In the genomic region with DNA sequence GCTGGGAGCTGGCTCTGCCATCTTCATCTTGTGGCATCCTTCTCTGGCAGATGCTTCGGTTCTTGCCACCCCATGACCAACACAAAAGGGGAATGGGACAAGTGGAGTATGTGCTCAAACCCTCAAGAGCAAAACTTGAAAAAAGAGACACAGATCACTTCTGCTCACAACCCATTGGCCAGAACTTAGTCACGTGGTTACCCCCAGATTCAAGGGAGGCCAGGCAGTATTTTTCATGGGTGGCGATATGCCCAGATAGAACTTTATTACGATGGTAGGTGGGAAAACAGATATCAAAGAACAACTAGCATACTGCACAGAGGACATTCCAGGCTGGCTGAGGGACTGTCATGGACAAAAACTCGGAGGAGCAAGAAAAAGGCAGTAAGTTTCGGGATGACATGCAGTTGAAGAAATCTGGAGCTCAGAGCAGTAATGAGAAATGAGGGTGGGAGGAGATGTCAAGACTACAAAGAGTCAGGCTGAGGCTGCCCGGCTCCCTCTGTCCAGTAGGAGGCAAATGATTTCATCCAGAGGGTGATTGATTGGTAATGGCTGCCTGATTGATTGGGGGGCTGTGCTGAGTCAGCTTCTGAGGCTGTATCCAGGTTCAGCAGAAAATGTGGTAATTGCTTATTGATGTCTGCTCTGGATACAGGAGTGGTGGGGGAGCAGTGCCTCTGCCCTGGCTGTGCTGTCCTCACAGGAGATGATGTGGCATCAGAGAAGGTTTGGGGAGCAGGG, we compare ENCODE assay signal across 1 cellular context.
TF ChIP-seq lines count a peak whose summit lies in the region.

No MANE protein-coding gene starts in this region.

TF ChIP-seq in K562, 482 proteins besides CTCF, POLR2A, EP300 and RAD21 (continues in another document):
- TF ChIP-seq ZNF551 (CRISPR knock-in tag; IDR thresholded peaks at IDR 0.05) (no peak), BACH1 (tag; IDR thresholded peaks at IDR 0.05) (no peak), RNF2 (IDR thresholded peaks at IDR 0.05) (no peak), ILF3 (IDR thresholded peaks at IDR 0.05; ENCODE audit: borderline replicate concordance) (no peak), ARID2 (IDR thresholded peaks at IDR 0.05) (no peak), HNRNPLL (IDR thresholded peaks at IDR 0.05; ENCODE audit: low read depth, low read length, poor library complexity, severe bottlenecking) (no peak), ZNF347 (CRISPR knock-in tag; IDR thresholded peaks at IDR 0.05; ENCODE audit: low read depth) (no peak), RAD51 (IDR thresholded peaks at IDR 0.05; ENCODE audit: borderline replicate concordance, low read depth) (peak; percentile 87), EZH2 (IDR thresholded peaks at IDR 0.05; ENCODE audit: borderline replicate concordance, low read depth, low read length) (no peak), TOE1 (IDR thresholded peaks at IDR 0.05; ENCODE audit: borderline replicate concordance) (peak; percentile 72; the same call in 1 of the 2 replicates), TOE1 (CRISPR knock-in tag; IDR thresholded peaks at IDR 0.05; ENCODE audit: borderline replicate concordance, low read depth) (no peak), PPARD (CRISPR knock-in tag; IDR thresholded peaks at IDR 0.05) (no peak), ZFP30 (CRISPR knock-in tag; IDR thresholded peaks at IDR 0.05; ENCODE audit: borderline replicate concordance) (no peak), ZNF175 (CRISPR knock-in tag; IDR thresholded peaks at IDR 0.05; ENCODE audit: low read depth) (no peak), ZNF668 (CRISPR knock-in tag; IDR thresholded peaks at IDR 0.05) (no peak), SMAD3 (CRISPR knock-in tag; conservative IDR thresholded peaks at IDR 0.05) (no peak), GTF2E2 (tag; IDR thresholded peaks at IDR 0.05) (no peak), MCM2 (IDR thresholded peaks at IDR 0.05; ENCODE audit: low read depth) (no peak), EGR1 (conservative IDR thresholded peaks at IDR 0.05) (no peak), MED1 (CRISPR knock-in tag; IDR thresholded peaks at IDR 0.05; ENCODE audit: borderline replicate concordance) (no peak), FOXM1 (IDR thresholded peaks at IDR 0.05; ENCODE audit: low read depth) (no peak), FOXM1 (CRISPR knock-in tag; IDR thresholded peaks at IDR 0.05; ENCODE audit: low read depth) (no peak), NR1H2 (CRISPR knock-in tag; IDR thresholded peaks at IDR 0.05) (no peak), MAFG (tag; conservative IDR thresholded peaks at IDR 0.05) (0 out of 2 replicates have a peak, but pooled peaks have one; percentile 18), TAF15 (IDR thresholded peaks at IDR 0.05; ENCODE audit: low read depth, low read length) (no peak), HIVEP1 (CRISPR knock-in tag; IDR thresholded peaks at IDR 0.05) (no peak)
- TF ChIP-seq, protein P1, sequence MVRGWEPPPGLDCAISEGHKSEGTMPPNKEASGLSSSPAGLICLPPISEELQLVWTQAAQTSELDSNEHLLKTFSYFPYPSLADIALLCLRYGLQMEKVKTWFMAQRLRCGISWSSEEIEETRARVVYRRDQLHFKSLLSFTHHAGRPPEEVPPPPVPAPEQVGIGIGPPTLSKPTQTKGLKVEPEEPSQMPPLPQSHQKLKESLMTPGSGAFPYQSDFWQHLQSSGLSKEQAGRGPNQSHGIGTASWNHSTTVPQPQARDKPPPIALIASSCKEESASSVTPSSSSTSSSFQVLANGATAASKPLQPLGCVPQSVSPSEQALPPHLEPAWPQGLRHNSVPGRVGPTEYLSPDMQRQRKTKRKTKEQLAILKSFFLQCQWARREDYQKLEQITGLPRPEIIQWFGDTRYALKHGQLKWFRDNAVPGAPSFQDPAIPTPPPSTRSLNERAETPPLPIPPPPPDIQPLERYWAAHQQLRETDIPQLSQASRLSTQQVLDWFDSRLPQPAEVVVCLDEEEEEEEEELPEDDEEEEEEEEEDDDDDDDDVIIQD (CRISPR knock-in tag; IDR thresholded peaks at IDR 0.05), result no peak
- TF ChIP-seq, protein P2, sequence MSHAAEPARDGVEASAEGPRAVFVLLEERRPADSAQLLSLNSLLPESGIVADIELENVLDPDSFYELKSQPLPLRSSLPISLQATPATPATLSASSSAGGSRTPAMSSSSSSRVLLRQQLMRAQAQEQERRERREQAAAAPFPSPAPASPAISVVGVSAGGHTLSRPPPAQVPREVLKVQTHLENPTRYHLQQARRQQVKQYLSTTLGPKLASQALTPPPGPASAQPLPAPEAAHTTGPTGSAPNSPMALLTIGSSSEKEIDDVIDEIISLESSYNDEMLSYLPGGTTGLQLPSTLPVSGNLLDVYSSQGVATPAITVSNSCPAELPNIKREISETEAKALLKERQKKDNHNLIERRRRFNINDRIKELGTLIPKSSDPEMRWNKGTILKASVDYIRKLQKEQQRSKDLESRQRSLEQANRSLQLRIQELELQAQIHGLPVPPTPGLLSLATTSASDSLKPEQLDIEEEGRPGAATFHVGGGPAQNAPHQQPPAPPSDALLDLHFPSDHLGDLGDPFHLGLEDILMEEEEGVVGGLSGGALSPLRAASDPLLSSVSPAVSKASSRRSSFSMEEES (CRISPR knock-in tag; IDR thresholded peaks at IDR 0.05), result peak; percentile 92
- TF ChIP-seq, protein P3, sequence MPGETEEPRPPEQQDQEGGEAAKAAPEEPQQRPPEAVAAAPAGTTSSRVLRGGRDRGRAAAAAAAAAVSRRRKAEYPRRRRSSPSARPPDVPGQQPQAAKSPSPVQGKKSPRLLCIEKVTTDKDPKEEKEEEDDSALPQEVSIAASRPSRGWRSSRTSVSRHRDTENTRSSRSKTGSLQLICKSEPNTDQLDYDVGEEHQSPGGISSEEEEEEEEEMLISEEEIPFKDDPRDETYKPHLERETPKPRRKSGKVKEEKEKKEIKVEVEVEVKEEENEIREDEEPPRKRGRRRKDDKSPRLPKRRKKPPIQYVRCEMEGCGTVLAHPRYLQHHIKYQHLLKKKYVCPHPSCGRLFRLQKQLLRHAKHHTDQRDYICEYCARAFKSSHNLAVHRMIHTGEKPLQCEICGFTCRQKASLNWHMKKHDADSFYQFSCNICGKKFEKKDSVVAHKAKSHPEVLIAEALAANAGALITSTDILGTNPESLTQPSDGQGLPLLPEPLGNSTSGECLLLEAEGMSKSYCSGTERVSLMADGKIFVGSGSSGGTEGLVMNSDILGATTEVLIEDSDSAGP (CRISPR knock-in tag; IDR thresholded peaks at IDR 0.05), result no peak
- TF ChIP-seq, protein P4, sequence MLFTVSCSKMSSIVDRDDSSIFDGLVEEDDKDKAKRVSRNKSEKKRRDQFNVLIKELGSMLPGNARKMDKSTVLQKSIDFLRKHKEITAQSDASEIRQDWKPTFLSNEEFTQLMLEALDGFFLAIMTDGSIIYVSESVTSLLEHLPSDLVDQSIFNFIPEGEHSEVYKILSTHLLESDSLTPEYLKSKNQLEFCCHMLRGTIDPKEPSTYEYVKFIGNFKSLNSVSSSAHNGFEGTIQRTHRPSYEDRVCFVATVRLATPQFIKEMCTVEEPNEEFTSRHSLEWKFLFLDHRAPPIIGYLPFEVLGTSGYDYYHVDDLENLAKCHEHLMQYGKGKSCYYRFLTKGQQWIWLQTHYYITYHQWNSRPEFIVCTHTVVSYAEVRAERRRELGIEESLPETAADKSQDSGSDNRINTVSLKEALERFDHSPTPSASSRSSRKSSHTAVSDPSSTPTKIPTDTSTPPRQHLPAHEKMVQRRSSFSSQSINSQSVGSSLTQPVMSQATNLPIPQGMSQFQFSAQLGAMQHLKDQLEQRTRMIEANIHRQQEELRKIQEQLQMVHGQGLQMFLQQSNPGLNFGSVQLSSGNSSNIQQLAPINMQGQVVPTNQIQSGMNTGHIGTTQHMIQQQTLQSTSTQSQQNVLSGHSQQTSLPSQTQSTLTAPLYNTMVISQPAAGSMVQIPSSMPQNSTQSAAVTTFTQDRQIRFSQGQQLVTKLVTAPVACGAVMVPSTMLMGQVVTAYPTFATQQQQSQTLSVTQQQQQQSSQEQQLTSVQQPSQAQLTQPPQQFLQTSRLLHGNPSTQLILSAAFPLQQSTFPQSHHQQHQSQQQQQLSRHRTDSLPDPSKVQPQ (CRISPR knock-in tag; IDR thresholded peaks at IDR 0.05; ENCODE audit: borderline replicate concordance), result no peak
- TF ChIP-seq, protein P5, sequence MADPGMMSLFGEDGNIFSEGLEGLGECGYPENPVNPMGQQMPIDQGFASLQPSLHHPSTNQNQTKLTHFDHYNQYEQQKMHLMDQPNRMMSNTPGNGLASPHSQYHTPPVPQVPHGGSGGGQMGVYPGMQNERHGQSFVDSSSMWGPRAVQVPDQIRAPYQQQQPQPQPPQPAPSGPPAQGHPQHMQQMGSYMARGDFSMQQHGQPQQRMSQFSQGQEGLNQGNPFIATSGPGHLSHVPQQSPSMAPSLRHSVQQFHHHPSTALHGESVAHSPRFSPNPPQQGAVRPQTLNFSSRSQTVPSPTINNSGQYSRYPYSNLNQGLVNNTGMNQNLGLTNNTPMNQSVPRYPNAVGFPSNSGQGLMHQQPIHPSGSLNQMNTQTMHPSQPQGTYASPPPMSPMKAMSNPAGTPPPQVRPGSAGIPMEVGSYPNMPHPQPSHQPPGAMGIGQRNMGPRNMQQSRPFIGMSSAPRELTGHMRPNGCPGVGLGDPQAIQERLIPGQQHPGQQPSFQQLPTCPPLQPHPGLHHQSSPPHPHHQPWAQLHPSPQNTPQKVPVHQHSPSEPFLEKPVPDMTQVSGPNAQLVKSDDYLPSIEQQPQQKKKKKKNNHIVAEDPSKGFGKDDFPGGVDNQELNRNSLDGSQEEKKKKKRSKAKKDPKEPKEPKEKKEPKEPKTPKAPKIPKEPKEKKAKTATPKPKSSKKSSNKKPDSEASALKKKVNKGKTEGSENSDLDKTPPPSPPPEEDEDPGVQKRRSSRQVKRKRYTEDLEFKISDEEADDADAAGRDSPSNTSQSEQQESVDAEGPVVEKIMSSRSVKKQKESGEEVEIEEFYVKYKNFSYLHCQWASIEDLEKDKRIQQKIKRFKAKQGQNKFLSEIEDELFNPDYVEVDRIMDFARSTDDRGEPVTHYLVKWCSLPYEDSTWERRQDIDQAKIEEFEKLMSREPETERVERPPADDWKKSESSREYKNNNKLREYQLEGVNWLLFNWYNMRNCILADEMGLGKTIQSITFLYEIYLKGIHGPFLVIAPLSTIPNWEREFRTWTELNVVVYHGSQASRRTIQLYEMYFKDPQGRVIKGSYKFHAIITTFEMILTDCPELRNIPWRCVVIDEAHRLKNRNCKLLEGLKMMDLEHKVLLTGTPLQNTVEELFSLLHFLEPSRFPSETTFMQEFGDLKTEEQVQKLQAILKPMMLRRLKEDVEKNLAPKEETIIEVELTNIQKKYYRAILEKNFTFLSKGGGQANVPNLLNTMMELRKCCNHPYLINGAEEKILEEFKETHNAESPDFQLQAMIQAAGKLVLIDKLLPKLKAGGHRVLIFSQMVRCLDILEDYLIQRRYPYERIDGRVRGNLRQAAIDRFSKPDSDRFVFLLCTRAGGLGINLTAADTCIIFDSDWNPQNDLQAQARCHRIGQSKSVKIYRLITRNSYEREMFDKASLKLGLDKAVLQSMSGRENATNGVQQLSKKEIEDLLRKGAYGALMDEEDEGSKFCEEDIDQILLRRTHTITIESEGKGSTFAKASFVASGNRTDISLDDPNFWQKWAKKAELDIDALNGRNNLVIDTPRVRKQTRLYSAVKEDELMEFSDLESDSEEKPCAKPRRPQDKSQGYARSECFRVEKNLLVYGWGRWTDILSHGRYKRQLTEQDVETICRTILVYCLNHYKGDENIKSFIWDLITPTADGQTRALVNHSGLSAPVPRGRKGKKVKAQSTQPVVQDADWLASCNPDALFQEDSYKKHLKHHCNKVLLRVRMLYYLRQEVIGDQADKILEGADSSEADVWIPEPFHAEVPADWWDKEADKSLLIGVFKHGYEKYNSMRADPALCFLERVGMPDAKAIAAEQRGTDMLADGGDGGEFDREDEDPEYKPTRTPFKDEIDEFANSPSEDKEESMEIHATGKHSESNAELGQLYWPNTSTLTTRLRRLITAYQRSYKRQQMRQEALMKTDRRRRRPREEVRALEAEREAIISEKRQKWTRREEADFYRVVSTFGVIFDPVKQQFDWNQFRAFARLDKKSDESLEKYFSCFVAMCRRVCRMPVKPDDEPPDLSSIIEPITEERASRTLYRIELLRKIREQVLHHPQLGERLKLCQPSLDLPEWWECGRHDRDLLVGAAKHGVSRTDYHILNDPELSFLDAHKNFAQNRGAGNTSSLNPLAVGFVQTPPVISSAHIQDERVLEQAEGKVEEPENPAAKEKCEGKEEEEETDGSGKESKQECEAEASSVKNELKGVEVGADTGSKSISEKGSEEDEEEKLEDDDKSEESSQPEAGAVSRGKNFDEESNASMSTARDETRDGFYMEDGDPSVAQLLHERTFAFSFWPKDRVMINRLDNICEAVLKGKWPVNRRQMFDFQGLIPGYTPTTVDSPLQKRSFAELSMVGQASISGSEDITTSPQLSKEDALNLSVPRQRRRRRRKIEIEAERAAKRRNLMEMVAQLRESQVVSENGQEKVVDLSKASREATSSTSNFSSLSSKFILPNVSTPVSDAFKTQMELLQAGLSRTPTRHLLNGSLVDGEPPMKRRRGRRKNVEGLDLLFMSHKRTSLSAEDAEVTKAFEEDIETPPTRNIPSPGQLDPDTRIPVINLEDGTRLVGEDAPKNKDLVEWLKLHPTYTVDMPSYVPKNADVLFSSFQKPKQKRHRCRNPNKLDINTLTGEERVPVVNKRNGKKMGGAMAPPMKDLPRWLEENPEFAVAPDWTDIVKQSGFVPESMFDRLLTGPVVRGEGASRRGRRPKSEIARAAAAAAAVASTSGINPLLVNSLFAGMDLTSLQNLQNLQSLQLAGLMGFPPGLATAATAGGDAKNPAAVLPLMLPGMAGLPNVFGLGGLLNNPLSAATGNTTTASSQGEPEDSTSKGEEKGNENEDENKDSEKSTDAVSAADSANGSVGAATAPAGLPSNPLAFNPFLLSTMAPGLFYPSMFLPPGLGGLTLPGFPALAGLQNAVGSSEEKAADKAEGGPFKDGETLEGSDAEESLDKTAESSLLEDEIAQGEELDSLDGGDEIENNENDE (IDR thresholded peaks at IDR 0.05; ENCODE audit: low read depth, low read length), result no peak
- TF ChIP-seq, protein P6, sequence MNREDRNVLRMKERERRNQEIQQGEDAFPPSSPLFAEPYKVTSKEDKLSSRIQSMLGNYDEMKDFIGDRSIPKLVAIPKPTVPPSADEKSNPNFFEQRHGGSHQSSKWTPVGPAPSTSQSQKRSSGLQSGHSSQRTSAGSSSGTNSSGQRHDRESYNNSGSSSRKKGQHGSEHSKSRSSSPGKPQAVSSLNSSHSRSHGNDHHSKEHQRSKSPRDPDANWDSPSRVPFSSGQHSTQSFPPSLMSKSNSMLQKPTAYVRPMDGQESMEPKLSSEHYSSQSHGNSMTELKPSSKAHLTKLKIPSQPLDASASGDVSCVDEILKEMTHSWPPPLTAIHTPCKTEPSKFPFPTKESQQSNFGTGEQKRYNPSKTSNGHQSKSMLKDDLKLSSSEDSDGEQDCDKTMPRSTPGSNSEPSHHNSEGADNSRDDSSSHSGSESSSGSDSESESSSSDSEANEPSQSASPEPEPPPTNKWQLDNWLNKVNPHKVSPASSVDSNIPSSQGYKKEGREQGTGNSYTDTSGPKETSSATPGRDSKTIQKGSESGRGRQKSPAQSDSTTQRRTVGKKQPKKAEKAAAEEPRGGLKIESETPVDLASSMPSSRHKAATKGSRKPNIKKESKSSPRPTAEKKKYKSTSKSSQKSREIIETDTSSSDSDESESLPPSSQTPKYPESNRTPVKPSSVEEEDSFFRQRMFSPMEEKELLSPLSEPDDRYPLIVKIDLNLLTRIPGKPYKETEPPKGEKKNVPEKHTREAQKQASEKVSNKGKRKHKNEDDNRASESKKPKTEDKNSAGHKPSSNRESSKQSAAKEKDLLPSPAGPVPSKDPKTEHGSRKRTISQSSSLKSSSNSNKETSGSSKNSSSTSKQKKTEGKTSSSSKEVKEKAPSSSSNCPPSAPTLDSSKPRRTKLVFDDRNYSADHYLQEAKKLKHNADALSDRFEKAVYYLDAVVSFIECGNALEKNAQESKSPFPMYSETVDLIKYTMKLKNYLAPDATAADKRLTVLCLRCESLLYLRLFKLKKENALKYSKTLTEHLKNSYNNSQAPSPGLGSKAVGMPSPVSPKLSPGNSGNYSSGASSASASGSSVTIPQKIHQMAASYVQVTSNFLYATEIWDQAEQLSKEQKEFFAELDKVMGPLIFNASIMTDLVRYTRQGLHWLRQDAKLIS (CRISPR knock-in tag; IDR thresholded peaks at IDR 0.05), result no peak
- TF ChIP-seq, protein P7, sequence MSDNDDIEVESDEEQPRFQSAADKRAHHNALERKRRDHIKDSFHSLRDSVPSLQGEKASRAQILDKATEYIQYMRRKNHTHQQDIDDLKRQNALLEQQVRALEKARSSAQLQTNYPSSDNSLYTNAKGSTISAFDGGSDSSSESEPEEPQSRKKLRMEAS (CRISPR knock-in tag; IDR thresholded peaks at IDR 0.05), result no peak
